In the genomic region with DNA sequence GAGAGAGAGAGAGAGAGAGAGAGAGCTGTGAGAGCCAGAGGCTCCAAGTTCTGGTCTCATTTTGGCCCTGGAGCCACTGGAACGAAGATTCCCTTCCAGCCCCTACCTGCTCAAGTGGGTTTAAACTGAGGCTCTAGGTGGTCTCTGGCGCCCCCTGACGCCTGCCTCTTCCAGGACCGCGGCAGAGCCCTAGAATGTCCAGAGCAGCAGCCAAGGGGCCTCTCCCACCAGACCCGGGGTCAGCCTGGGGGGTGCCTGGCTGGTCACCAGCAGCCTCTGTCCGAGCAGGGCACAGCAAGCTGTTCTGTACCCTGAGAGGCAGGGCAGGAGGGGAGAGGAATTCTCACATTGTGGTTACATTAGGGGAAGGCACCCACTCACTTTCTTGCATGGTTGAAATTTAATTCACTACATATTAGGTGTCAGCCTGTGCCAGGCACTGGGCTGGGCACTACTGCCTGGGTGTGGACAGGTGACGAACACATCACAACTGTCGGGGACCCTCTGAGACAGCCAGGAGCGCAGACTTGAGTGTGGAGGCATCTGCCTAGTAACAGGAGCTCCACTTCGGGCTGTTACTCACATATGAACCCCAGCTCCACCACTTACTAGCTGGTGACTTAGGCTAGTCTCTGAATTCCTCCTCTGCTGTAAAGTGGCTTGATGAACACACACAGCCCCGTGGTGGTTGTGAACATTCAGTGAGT, we compare ENCODE assay signal across 9 cellular contexts. TPM values are rescaled to one million over a fixed set of nuclear protein-coding genes. Genes with fewer than 3 reads are reported as not detected.
DNase-seq lines count a peak whose midpoint lies in the region; ATAC-seq, FAIRE-seq and TF ChIP-seq lines count a peak whose summit lies in the region.
"Had no signal": no experiment of that assay in that cellular context is flagged by ENCODE, and none has a peak within 500 bp of the region (broad histone marks: within the 10 kb centered on the region; RNA-seq: fewer than 3 reads in every experiment).

No MANE protein-coding gene starts in this region.

- intact Hi-C loops in colonic mucosa (cut with DNase I): loop anchor here (10.0 kb wide), 1 partner anchor 229 kb away; no protein-coding TSS in a partner anchor

- no peak for FAIRE-seq in GM19239 (lab: Jason Lieb, UNC)
- FAIRE-seq: colon had no signal

- no peaks in the 10 kb centered on the region for H3K36me3 ChIP-seq in colonic mucosa
- peaks cover 0 to 40% of the 10 kb centered on the region in 2 donors for H3K36me3 ChIP-seq in lung (ENCODE audit: control insufficient read depth in 2 of 2, insufficient read depth in 2 of 2, low read length in 2 of 2)

- WGBS in lung, 2 donors: 68 to 76% methylated on average over 12 of the region's 12 CpGs

- no peak overlapping the region for H3K9ac ChIP-seq in colonic mucosa (ENCODE audit: low read depth in 2 of 2, low read length in 2 of 2)

- ATAC-seq in lung (ENCODE audit: insufficient read depth, low FRiP score) (no peak), GM21390 (IDR thresholded peaks at IDR 0.05; ENCODE audit: unreplicated experiment) (no peak)

- H3K4me3 ChIP-seq in colonic mucosa: no peak overlapping the region
- no peak overlapping the region for H3K4me3 ChIP-seq in lung

- H3K4me1 ChIP-seq in colonic mucosa (no peaks in the 10 kb centered on the region), lung (ENCODE audit: control insufficient read depth in 2 of 2, insufficient read depth in 2 of 2, low read length in 2 of 2) (peaks cover 0 to 4% of the 10 kb centered on the region in 2 donors)

- no peaks in the 10 kb centered on the region for H3K9me3 ChIP-seq in colonic mucosa
- H3K9me3 ChIP-seq in lung (ENCODE audit: control insufficient read depth in 2 of 2, insufficient read depth in 1 of 2, low read length in 1 of 2): peaks cover 0 to 6% of the 10 kb centered on the region in 2 donors

- H3K27me3 ChIP-seq in colonic mucosa (no peaks in the 10 kb centered on the region), lung (ENCODE audit: control insufficient read depth, insufficient read depth) (no peaks in the 10 kb centered on the region)

- peak; percentile 68 for DNase-seq in D341Med (ENCODE audit: low spot score)
- DNase-seq in Kasumi-1 (lab: John Stamatoyannopoulos, UW): peak; percentile 4 to 18
- DNase-seq in colonic mucosa: peak; percentile 20
- DNase-seq in lung (ENCODE audit: low spot score): peak; percentile 26
- DNase-seq in NOMO-1 treated with DMSO at 0.1 percent for 48 hours (lab: John Stamatoyannopoulos, UW; ENCODE audit: unreplicated experiment): no peak
- DNase-seq in GM19239 (ENCODE audit: insufficient read length, low spot score): no peak
- no peak for DNase-seq in stimulated activated CD4-positive, alpha-beta T cell treated with anti-CD3 and anti-CD28 coated beads, Interleukin-15, amount 100 ng/mL, for 24 hours

- H3K27ac ChIP-seq in colonic mucosa (no peak overlapping the region), lung (ENCODE audit: low read depth in 1 of 2, low read length in 1 of 2) (no peak overlapping the region)

- TF ChIP-seq CTCF in colonic mucosa (IDR thresholded peaks at IDR 0.05) (no peak), lung (IDR thresholded peaks at IDR 0.05; ENCODE audit: control extremely low read depth, extremely low read depth) (no peak)

RNA-seq across cellular contexts. Expression of gene AMBP, which starts 44.5 kb away (rescaled TPM):
- 1 to 10 TPM; 1.5 to 5.7 TPM for total RNA-seq in colonic mucosa
- total RNA-seq in lung: 1 to 10 TPM; 1.2 to 3.7 TPM
- 1 to 10 TPM in 1 of 2 donors, under 1 TPM in 1; 0.47 to 2.0 TPM for polyA plus RNA-seq in lung

Comparison
In these comparisons a context has a peak if more than half of its experiments do, and no peak if none do; other contexts are left out.
1. DNase-seq: peak in D341Med (single experiment), Kasumi-1 (2 of 2), colonic mucosa (single experiment) and lung (single experiment); none in NOMO-1 treated with DMSO at 0.1 percent for 48 hours (single experiment), GM19239 (single experiment) and stimulated activated CD4-positive, alpha-beta T cell treated with anti-CD3 and anti-CD28 coated beads, Interleukin-15, amount 100 ng/mL, for 24 hours (single experiment).